Comparison of ENCODE assay signal across 9 cellular contexts in the genomic region with DNA sequence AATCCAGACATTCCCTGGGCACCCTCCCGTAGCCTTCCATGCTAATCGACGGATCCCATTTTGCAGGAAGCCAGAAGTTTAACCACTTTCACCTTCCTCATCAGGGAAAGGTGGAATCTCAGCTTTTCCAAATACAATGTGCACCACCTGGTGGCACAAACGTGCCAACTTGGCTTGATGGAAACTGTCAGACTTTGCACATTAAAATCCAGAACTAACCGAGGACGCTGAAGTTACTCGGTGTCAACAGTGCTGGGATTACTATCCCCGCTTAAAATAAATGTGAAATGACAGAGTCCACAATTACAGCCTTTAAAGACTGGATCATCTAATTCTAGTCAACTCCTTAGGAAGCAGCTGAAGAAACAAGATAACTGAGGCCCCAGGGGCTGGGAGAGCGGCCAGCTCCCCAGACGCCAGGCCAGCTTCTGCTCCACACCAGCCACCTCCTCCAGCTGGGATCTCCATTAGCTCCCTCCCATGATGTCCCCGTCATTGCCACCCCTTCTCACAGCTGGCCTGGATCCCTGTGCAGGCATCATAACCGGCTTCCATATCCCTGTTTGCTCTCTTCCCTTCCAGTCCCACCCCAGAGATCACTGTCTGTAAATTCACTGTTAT. TPM values are rescaled to one million over a fixed set of nuclear protein-coding genes. Genes with fewer than 3 reads are reported as not detected.
DNase-seq lines count a peak whose midpoint lies in the region; ATAC-seq and TF ChIP-seq lines count a peak whose summit lies in the region.
"Had no signal": no experiment of that assay in that cellular context is flagged by ENCODE, and none has a peak within 500 bp of the region (broad histone marks: within the 10 kb centered on the region; RNA-seq: fewer than 3 reads in every experiment).

No MANE protein-coding gene starts in this region.

- no peak overlapping the region for H3K27ac ChIP-seq in RWPE2 (ENCODE audit: poor library complexity, severe bottlenecking)
- H3K27ac ChIP-seq: neutrophil had no signal

- no peaks in the 10 kb centered on the region for H3K27me3 ChIP-seq in RWPE2 (ENCODE audit: insufficient read depth, poor library complexity, severe bottlenecking)
- H3K27me3 ChIP-seq: neutrophil had no signal

- no peak overlapping the region for H3K4me3 ChIP-seq in RWPE2 (ENCODE audit: severe bottlenecking)
- H3K4me3 ChIP-seq in epithelial cell of esophagus (ENCODE audit: low read length) = no peak overlapping the region

- H3K36me3 ChIP-seq in RWPE2 (ENCODE audit: low read depth) = peaks cover 73% of the 10 kb centered on the region
- H3K36me3 ChIP-seq: neutrophil had no signal

- peak; percentile 5 for DNase-seq in NCI-H82 (lab: John Stamatoyannopoulos, UW)
- no peak for DNase-seq in NCI-H82 treated with DMSO at 0.1 percent for 48 hours (lab: John Stamatoyannopoulos, UW; ENCODE audit: unreplicated experiment)
- no peak for DNase-seq in RWPE2 (ENCODE audit: low spot score)
- peak; percentile 28 for DNase-seq in epithelial cell of esophagus (ENCODE audit: low read depth)
- peak; percentile 24 for DNase-seq in occipital lobe (lab: John Stamatoyannopoulos, UW)
- no peak for DNase-seq in EL
- no peak for DNase-seq in GF-D8 (lab: John Stamatoyannopoulos, UW)

- ATAC-seq in RWPE2 (ENCODE audit: low read depth) (no peak), GM21515 (IDR thresholded peaks at IDR 0.05; ENCODE audit: unreplicated experiment) (no peak)

- H3K9me3 ChIP-seq in RWPE2 (ENCODE audit: severe bottlenecking) = no peaks in the 10 kb centered on the region
- H3K9me3 ChIP-seq: neutrophil had no signal

- TF ChIP-seq CTCF in RWPE2 (IDR thresholded peaks at IDR 0.05; ENCODE audit: poor library complexity, severe bottlenecking) = peak; percentile 43
- peak; percentile 68 for TF ChIP-seq CTCF in epithelial cell of esophagus (IDR thresholded peaks at IDR 0.05; ENCODE audit: insufficient read depth, low read depth, low read length, missing control alignments)

- no peaks in the 10 kb centered on the region for H3K4me1 ChIP-seq in RWPE2 (ENCODE audit: insufficient read depth, poor library complexity, severe bottlenecking)

RNA-seq across cellular contexts. Expression of gene RETREG1, which starts 50.2 kb away (rescaled TPM):
- total RNA-seq in occipital lobe = 71.3 TPM

Comparison
In these comparisons a context has a peak if more than half of its experiments do, and no peak if none do; other contexts are left out.
1. DNase-seq: peak in NCI-H82 (single experiment), epithelial cell of esophagus (single experiment) and occipital lobe (single experiment); none in NCI-H82 treated with DMSO at 0.1 percent for 48 hours (single experiment), RWPE2 (single experiment), EL (single experiment) and GF-D8 (single experiment).